In the genomic region with DNA sequence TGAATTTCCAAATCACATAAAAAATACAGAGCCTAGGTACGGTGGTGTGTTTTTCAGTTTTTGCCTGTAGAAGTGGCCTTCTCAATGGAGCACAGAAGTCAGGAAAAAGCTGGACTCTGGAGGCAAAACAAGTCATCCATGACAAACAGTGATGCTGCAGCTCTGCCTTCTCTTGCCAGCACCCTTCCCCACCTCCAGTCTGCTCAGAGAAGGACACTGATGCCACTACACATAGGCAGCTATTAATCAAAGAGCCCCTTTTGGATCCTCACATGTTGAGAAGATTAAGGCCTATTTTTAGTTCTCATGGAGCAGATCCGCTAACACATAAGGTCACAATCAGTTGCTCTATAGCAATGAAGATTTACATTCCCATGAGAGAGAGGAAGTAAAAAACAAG, we compare ENCODE assay signal across 21 cellular contexts.
"Had no signal": no experiment of that assay in that cellular context is flagged by ENCODE, and none has a peak within 500 bp of the region (broad histone marks: within the 10 kb centered on the region; RNA-seq: fewer than 3 reads in every experiment).

No MANE protein-coding gene starts in this region.

- H3K27ac Mint-ChIP-seq: dendritic cell treated with granulocyte-macrophage colony-stimulating factor and Interleukin-4, amounts not matched to agents 40 ng/mL and 50 ng/mL, for 4 days; effector memory CD8-positive, alpha-beta T cell; naive thymus-derived CD4-positive, alpha-beta T cell; nephron progenitor cell; progenitor cell of endocrine pancreas; type B pancreatic cell had no signal

- H3K27ac ChIP-seq: epithelial cell of prostate, esophagus muscularis mucosa, gastroesophageal sphincter, pancreas, suprapubic skin, thyroid gland had no signal

- H3K27me3 Mint-ChIP-seq: dendritic cell treated with granulocyte-macrophage colony-stimulating factor and Interleukin-4, amounts not matched to agents 40 ng/mL and 50 ng/mL, for 4 days; effector memory CD8-positive, alpha-beta T cell; progenitor cell of endocrine pancreas; type B pancreatic cell had no signal

- H3K36me3 ChIP-seq: esophagus muscularis mucosa, gastroesophageal sphincter, pancreas, suprapubic skin, thyroid gland had no signal

- H3K4me1 Mint-ChIP-seq: naive thymus-derived CD4-positive, alpha-beta T cell had no signal

- H3K4me1 ChIP-seq: esophagus muscularis mucosa, gastroesophageal sphincter, pancreas, thyroid gland had no signal

- H3K9me3 ChIP-seq: esophagus muscularis mucosa, pancreas, suprapubic skin, thyroid gland had no signal

- DNase-seq: effector memory CD8-positive, alpha-beta T cell; foreskin fibroblast; glutamatergic neuron; islet precursor cell; mammary epithelial cell; naive thymus-derived CD4-positive, alpha-beta T cell; nephron progenitor cell; pancreas; right cardiac atrium; small intestine; stimulated activated CD4-positive, alpha-beta T cell treated with anti-CD3 and anti-CD28 coated beads, Interleukin-12 subunit alpha, Interleukin-12 subunit beta, amount 100 ng/mL, for 4 hours; stimulated activated naive CD4-positive, alpha-beta T cell treated with Interleukin-2 at 50 U/mL for 16 hours; thyroid gland had no signal

- H3K4me3 ChIP-seq: esophagus muscularis mucosa, gastroesophageal sphincter, pancreas, suprapubic skin, thyroid gland had no signal

- H3K27me3 ChIP-seq: esophagus muscularis mucosa, gastroesophageal sphincter, pancreas, suprapubic skin, thyroid gland had no signal

- H3K9me3 Mint-ChIP-seq: type B pancreatic cell had no signal

- H3K36me3 Mint-ChIP-seq: naive thymus-derived CD4-positive, alpha-beta T cell; type B pancreatic cell had no signal

- FAIRE-seq: pancreas, small intestine, urothelium cell line had no signal

- ATAC-seq: effector memory CD8-positive, alpha-beta T cell; gastroesophageal sphincter; naive thymus-derived CD4-positive, alpha-beta T cell; pancreas; right cardiac atrium had no signal

- H3K4me3 Mint-ChIP-seq: dendritic cell treated with granulocyte-macrophage colony-stimulating factor and Interleukin-4, amounts not matched to agents 40 ng/mL and 50 ng/mL, for 4 days; effector memory CD8-positive, alpha-beta T cell; naive thymus-derived CD4-positive, alpha-beta T cell; nephron progenitor cell; type B pancreatic cell had no signal
